In the genomic region with DNA sequence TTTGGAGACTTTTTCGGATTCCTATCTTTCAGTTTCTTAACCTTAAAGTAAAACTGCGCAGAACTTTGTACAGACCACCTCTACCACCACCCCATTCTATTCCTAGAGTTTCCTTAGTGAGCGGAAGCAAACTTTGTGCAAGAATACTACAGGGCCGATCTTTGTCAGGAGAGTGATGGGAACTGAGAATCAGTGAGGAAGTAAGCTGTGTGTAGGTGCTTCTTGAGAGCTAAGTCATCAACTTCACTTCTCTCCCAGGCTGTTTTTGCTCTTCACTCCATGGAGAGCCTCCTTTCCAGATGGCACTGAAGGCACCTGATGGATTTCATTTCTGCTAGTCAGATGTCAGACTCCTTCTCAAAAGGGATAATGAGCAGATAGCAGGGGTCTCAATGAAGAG, we compare ENCODE assay signal across 1 cellular context.
TF ChIP-seq lines count a peak whose summit lies in the region.

No MANE protein-coding gene starts in this region.

TF ChIP-seq in H1, 55 proteins besides CTCF, POLR2A, EP300 and RAD21:
- TF ChIP-seq ATF3 (IDR thresholded peaks at IDR 0.05; ENCODE audit: insufficient read depth, low read depth, low read length) (no peak), RBBP5 (IDR thresholded peaks at IDR 0.05; ENCODE audit: borderline replicate concordance, low read depth, low read length) (no peak), HDAC6 (IDR thresholded peaks at IDR 0.05; ENCODE audit: low read depth, low read length) (no peak), POU5F1 (IDR thresholded peaks at IDR 0.05; ENCODE audit: low read depth, low read length) (no peak), BACH1 (IDR thresholded peaks at IDR 0.05; ENCODE audit: low read length) (no peak), SRF (IDR thresholded peaks at IDR 0.05; ENCODE audit: low read depth, low read length) (no peak), SP1 (IDR thresholded peaks at IDR 0.05; ENCODE audit: low read depth, low read length) (no peak), SP2 (IDR thresholded peaks at IDR 0.05; ENCODE audit: low read length) (no peak)
